In the genomic region with DNA sequence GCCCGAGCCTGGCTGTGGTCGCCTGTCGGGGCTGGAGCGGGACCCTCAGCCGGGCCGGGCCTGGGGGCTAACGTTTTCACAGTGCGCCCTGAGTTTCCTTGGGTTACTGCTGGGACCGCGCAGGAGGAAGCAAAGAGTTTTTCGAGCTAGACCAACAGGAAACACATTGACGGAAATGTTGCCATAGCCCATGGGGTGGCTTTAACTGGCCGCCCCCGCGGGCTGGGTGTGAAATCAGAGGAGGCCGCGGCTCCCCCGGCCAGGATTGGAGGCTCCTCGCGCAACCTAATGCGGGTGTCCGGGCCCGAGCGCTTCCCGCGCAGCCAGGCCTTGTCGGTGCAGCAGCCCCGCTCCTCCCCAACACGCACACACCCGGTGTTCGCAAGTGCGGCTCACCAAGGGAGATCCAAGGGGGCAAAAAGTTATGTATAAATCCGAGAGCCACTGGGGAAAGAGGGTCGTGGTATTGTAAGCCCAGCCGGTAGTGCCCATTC, we compare ENCODE assay signal across 10 cellular contexts. TPM values are rescaled to one million over a fixed set of nuclear protein-coding genes. Genes with fewer than 3 reads are reported as not detected.
DNase-seq lines count a peak whose midpoint lies in the region; ATAC-seq and TF ChIP-seq lines count a peak whose summit lies in the region.
"Had no signal": no experiment of that assay in that cellular context is flagged by ENCODE, and none has a peak within 500 bp of the region (broad histone marks: within the 10 kb centered on the region; RNA-seq: fewer than 3 reads in every experiment).

No MANE protein-coding gene starts in this region.

- H3K4me1 ChIP-seq in adrenal gland (replicated peaks in 1 of 2) (peaks cover 37% of the 10 kb centered on the region in 2 donors), suprapubic skin (peaks cover 29% of the 10 kb centered on the region)

- H3K36me3 ChIP-seq in adrenal gland (replicated peaks in 1 of 2) (peaks cover 0 to 15% of the 10 kb centered on the region in 2 donors), suprapubic skin (no peaks in the 10 kb centered on the region)

- TF ChIP-seq EP300 in suprapubic skin (IDR thresholded peaks at IDR 0.05), result no peak

- intact Hi-C loops in adrenal gland (cut with DNase I), result no loop called here

- H3K9me3 ChIP-seq in adrenal gland (replicated peaks in 1 of 3), result no peaks in the 10 kb centered on the region
- no peaks in the 10 kb centered on the region for H3K9me3 ChIP-seq in suprapubic skin

- ATAC-seq in left lobe of liver (no peak), HG03521 (IDR thresholded peaks at IDR 0.05; ENCODE audit: unreplicated experiment) (no peak)

- TF ChIP-seq CTCF in adrenal gland (IDR thresholded peaks at IDR 0.05), result no peak
- TF ChIP-seq CTCF in suprapubic skin (IDR thresholded peaks at IDR 0.05), result no peak

- H3K4me3 ChIP-seq in adrenal gland, result peak overlapping the region in 2 of 4 donors; percentile 80 to 87
- H3K4me3 ChIP-seq in suprapubic skin, result peak overlapping the region; percentile 52

- peak; percentile 57 for DNase-seq in SIG-M5 treated with dmso at 0.1 percent for 504 hours (lab: John Stamatoyannopoulos, UW; ENCODE audit: unreplicated experiment)
- DNase-seq in SIG-M5 (lab: John Stamatoyannopoulos, UW), result no peak
- DNase-seq in adrenal gland, result peak; percentile 42 to 77 (median 61)
- DNase-seq in left lobe of liver (ENCODE audit: low spot score), result peak; percentile 61
- DNase-seq in suprapubic skin (ENCODE audit: low spot score in 2 of 2), result peak in 1 of 2 donors; percentile 76
- no peak for DNase-seq in occipital lobe (lab: John Stamatoyannopoulos, UW)
- no peak for DNase-seq in NCI-H526 (lab: John Stamatoyannopoulos, UW)

- H3K27ac ChIP-seq in adrenal gland (peak overlapping the region; percentile 55 to 97 (median 93)), suprapubic skin (peak overlapping the region; percentile 73)
- H3K27ac ChIP-seq: 22Rv1 had no signal

- H3K27me3 ChIP-seq in adrenal gland (no peaks in the 10 kb centered on the region), suprapubic skin (peaks cover 82% of the 10 kb centered on the region)

- peak in 1 of 2 donors; percentile 11 for TF ChIP-seq POLR2A in adrenal gland (IDR thresholded peaks at IDR 0.05)
- TF ChIP-seq POLR2A in suprapubic skin (IDR thresholded peaks at IDR 0.05), result peak in 1 of 2 donors; percentile 9

- 39 to 51% (median 41%) methylated on average over 21 to 35 of the region's 35 CpGs for WGBS in adrenal gland, 4 donors
- 51% methylated on average over 24 of the region's 35 CpGs for WGBS in suprapubic skin

RNA-seq across cellular contexts. Expression of gene HHEX, which starts 1.9 kb away (rescaled TPM):
- total RNA-seq in adrenal gland (10 to 100 TPM; 10.2 to 49.3 (median 22.4) TPM), left lobe of liver (47.4 TPM), suprapubic skin (1 to 10 TPM; 1.3 to 5.6 (median 3.6) TPM), occipital lobe (1.6 TPM)
- polyA plus RNA-seq in adrenal gland, result 10 to 100 TPM; 14.4 to 20.8 (median 18.5) TPM
- polyA plus RNA-seq: keratinocyte had no signal

Comparison
In these comparisons a context has a peak if more than half of its experiments do, and no peak if none do; other contexts are left out.
1. DNase-seq: peak in SIG-M5 treated with dmso at 0.1 percent for 504 hours (single experiment), adrenal gland (7 of 7) and left lobe of liver (single experiment); none in SIG-M5 (single experiment), occipital lobe (single experiment) and NCI-H526 (0 of 2).